ENCODE assay signal across 10 cellular contexts in genomic region chr6:46906776-46907175, GRCh38. TPM values are rescaled to one million over a fixed set of nuclear protein-coding genes. Genes with fewer than 3 reads are reported as not detected.
"Had no signal": no experiment of that assay in that cellular context is flagged by ENCODE, and none has a peak within 500 bp of the region (broad histone marks: within the 10 kb centered on the region; RNA-seq: fewer than 3 reads in every experiment).

No MANE protein-coding gene starts in this region.

- H3K4me3 ChIP-seq: GM23248, HAP-1 had no signal

- H3K27ac Mint-ChIP-seq: HFFc6, IgD-negative memory B cell had no signal

- H3K36me3 Mint-ChIP-seq: IgD-negative memory B cell had no signal

- H2AFZ ChIP-seq: GM23248 had no signal

- DNase-seq: GM23248, GOT3, H7, HFFc6 had no signal

- ATAC-seq: HCT116, HepG2 had no signal

- H3K4me1 ChIP-seq: HAP-1 had no signal

- H3K4me3 Mint-ChIP-seq: HFFc6, IgD-negative memory B cell had no signal

- H3K9me3 ChIP-seq: HAP-1 had no signal

- H3K36me3 ChIP-seq: HAP-1 had no signal

- H3K27ac ChIP-seq: GM23248, HL-60 had no signal

- H3K9me3 Mint-ChIP-seq: HFFc6 had no signal

- H3K9ac ChIP-seq: GM23248 had no signal

RNA-seq across cellular contexts. Expression of gene ADGRF5, which starts 15.0 kb away (rescaled TPM):
- total RNA-seq: H4, HepG2 had no signal
- polyA plus RNA-seq: HepG2, IgD-negative memory B cell had no signal
